In genomic region chr16:86503830-86504229, GRCh38 we compare ENCODE assay signal across 21 cellular contexts. TPM values are rescaled to one million over a fixed set of nuclear protein-coding genes. Genes with fewer than 3 reads are reported as not detected.
"Had no signal": no experiment of that assay in that cellular context is flagged by ENCODE, and none has a peak within 500 bp of the region (broad histone marks: within the 10 kb centered on the region; RNA-seq: fewer than 3 reads in every experiment).

No MANE protein-coding gene starts in this region.

- H3K27ac ChIP-seq: ascending aorta, dorsolateral prefrontal cortex, heart right ventricle, tibial artery had no signal

- DNase-seq: activated CD4-positive, alpha-beta T cell treated with anti-CD3 and anti-CD28 coated beads, Interleukin-2, amount 10 ng/mL, durations not matched to agents 24 days and 14 days; activated CD8-positive, alpha-beta memory T cell treated with anti-CD3 and anti-CD28 coated beads for 24 hours; activated naive CD4-positive, alpha-beta T cell treated with Interleukin-2 at 50 U/mL for 16 hours; activated naive CD8-positive, alpha-beta T cell treated with anti-CD3 and anti-CD28 coated beads, Interleukin-2, amount 50 U/mL, for 24 hours; dorsolateral prefrontal cortex; heart right ventricle; mucosa of descending colon; nephron progenitor cell; SK-N-SH; stimulated activated CD4-positive, alpha-beta T cell treated with anti-CD3 and anti-CD28 coated beads, Interleukin-15, amount 100 ng/mL, for 24 hours; stimulated activated CD4-positive, alpha-beta T cell treated with anti-CD3 and anti-CD28 coated beads, Interleukin-4, amount 100 ng/mL, for 24 hours; T-helper 1 cell; tibial artery had no signal

- H3K4me3 ChIP-seq: ascending aorta, dorsolateral prefrontal cortex, heart right ventricle, mucosa of descending colon, tibial artery had no signal

- H3K36me3 ChIP-seq: ascending aorta, heart right ventricle, tibial artery had no signal

- H3K9ac ChIP-seq: SK-N-SH had no signal

- FAIRE-seq: bronchial epithelial cell, endometrium, frontal cortex had no signal

- H3K9me3 ChIP-seq: ascending aorta, heart right ventricle, mucosa of descending colon, SK-N-SH, tibial artery had no signal

RNA-seq across cellular contexts. Expression of gene FOXF1, which starts 6.5 kb away (rescaled TPM):
- total RNA-seq: activated CD4-positive, alpha-beta T cell treated with anti-CD3 and anti-CD28 coated beads, Interleukin-2, amount 10 ng/mL, durations not matched to agents 24 days and 14 days; chondrocyte; kidney epithelial cell; skeletal muscle tissue; WTC11 had no signal
